ENCODE assay signal across 16 cellular contexts in genomic region chr18:45940724-45941123, GRCh38. TPM values are rescaled to one million over a fixed set of nuclear protein-coding genes. Genes with fewer than 3 reads are reported as not detected.
DNase-seq lines count a peak whose midpoint lies in the region; ATAC-seq, FAIRE-seq and TF ChIP-seq lines count a peak whose summit lies in the region.
"Had no signal": no experiment of that assay in that cellular context is flagged by ENCODE, and none has a peak within 500 bp of the region (broad histone marks: within the 10 kb centered on the region; RNA-seq: fewer than 3 reads in every experiment).

No MANE protein-coding gene starts in this region.

- H3K9me3 ChIP-seq in naive thymus-derived CD4-positive, alpha-beta T cell (ENCODE audit: control insufficient read depth in 2 of 3, low read length in 3 of 3), result no peaks in the 10 kb centered on the region
- H3K9me3 ChIP-seq: BLaER1 treated with 17β-estradiol and CSF1 and Interleukin-3, amounts not matched to agents 10 nM and 100 nM had no signal

- TF ChIP-seq POLR2A in lower leg skin (IDR thresholded peaks at IDR 0.05), result no peak

- no peak overlapping the region for H3K27ac ChIP-seq in naive thymus-derived CD4-positive, alpha-beta T cell (ENCODE audit: low read depth, low read length)
- H3K27ac ChIP-seq: 22Rv1; BLaER1 treated with 17β-estradiol and CSF1 and Interleukin-3, amounts not matched to agents 10 nM and 100 nM had no signal

- H3K27me3 ChIP-seq in bronchial epithelial cell (ENCODE audit: control insufficient read depth, insufficient read depth, low read length), result no peaks in the 10 kb centered on the region
- no peaks in the 10 kb centered on the region for H3K27me3 ChIP-seq in naive thymus-derived CD4-positive, alpha-beta T cell (ENCODE audit: control insufficient read depth in 2 of 2, insufficient read depth in 2 of 2, low read length in 2 of 2)
- H3K27me3 ChIP-seq: BLaER1 treated with 17β-estradiol and CSF1 and Interleukin-3, amounts not matched to agents 10 nM and 100 nM had no signal

- intact Hi-C loops in naive thymus-derived CD4-positive, alpha-beta T cell (cut with micrococcal nuclease), result no loop called here
- intact Hi-C loops in lower leg skin (cut with DNase I; ENCODE audit: low total_unique reads), result no loop called here

- H3K36me3 Mint-ChIP-seq in T-helper 1 cell treated with Interleukin-12 subunit alpha and Interleukin-12 subunit beta and Interleukin-4 antibody, amounts not matched to agents 30 μg/mL and 1 μg/mL, for 36 hours (ENCODE audit: low read depth), result peaks cover 55% of the 10 kb centered on the region
- peaks cover 37 to 64% (median 55%) of the 10 kb centered on the region in 5 donors for H3K36me3 Mint-ChIP-seq in naive thymus-derived CD4-positive, alpha-beta T cell

- peaks cover 13% of the 10 kb centered on the region for H3K36me3 ChIP-seq in bronchial epithelial cell (ENCODE audit: control insufficient read depth, insufficient read depth, low read length)
- H3K36me3 ChIP-seq in naive thymus-derived CD4-positive, alpha-beta T cell (ENCODE audit: control insufficient read depth in 2 of 3, insufficient read depth in 3 of 3, low read length in 3 of 3), result peaks cover 16 to 86% (median 36%) of the 10 kb centered on the region in 3 experiments

- no peak overlapping the region for H3K4me3 Mint-ChIP-seq in T-helper 1 cell treated with Interleukin-12 subunit alpha and Interleukin-12 subunit beta and Interleukin-4 antibody, amounts not matched to agents 30 μg/mL and 1 μg/mL, for 36 hours
- no peak overlapping the region for H3K4me3 Mint-ChIP-seq in naive thymus-derived CD4-positive, alpha-beta T cell

- WGBS in lower leg skin, 2 donors, result 89 to 92% methylated on average over 2 of the region's 2 CpGs

- ATAC-seq in HG03175 (IDR thresholded peaks at IDR 0.05; ENCODE audit: unreplicated experiment), result peak; percentile 43
- ATAC-seq in naive thymus-derived CD4-positive, alpha-beta T cell, result no peak

- peak overlapping the region; percentile 1 for H3K27ac Mint-ChIP-seq in T-helper 1 cell treated with Interleukin-12 subunit alpha and Interleukin-12 subunit beta and Interleukin-4 antibody, amounts not matched to agents 30 μg/mL and 1 μg/mL, for 36 hours
- peak overlapping the region in 1 of 9 donors; percentile 13 for H3K27ac Mint-ChIP-seq in naive thymus-derived CD4-positive, alpha-beta T cell

- H3K4me3 ChIP-seq in GM12865 (ENCODE audit: low read depth, low read length) (no peak overlapping the region), bronchial epithelial cell (ENCODE audit: low read depth, low read length) (no peak overlapping the region), lower leg skin (ENCODE audit: low read depth, poor library complexity, severe bottlenecking) (no peak overlapping the region)
- H3K4me3 ChIP-seq in naive thymus-derived CD4-positive, alpha-beta T cell (ENCODE audit: low read length), result no peak overlapping the region
- H3K4me3 ChIP-seq: BLaER1 treated with 17β-estradiol and CSF1 and Interleukin-3, amounts not matched to agents 10 nM and 100 nM had no signal

- no peak for TF ChIP-seq CTCF in GM12865 (IDR thresholded peaks at IDR 0.05; ENCODE audit: insufficient read depth, low read depth, low read length, missing control alignments)
- TF ChIP-seq CTCF in bronchial epithelial cell (IDR thresholded peaks at IDR 0.05; ENCODE audit: insufficient read depth, low read length, severe bottlenecking), result no peak
- no peak for TF ChIP-seq CTCF in lower leg skin (IDR thresholded peaks at IDR 0.05)

- H3K4me1 Mint-ChIP-seq in T-helper 1 cell treated with Interleukin-12 subunit alpha and Interleukin-12 subunit beta and Interleukin-4 antibody, amounts not matched to agents 30 μg/mL and 1 μg/mL, for 36 hours (ENCODE audit: low read depth), result peaks cover 21% of the 10 kb centered on the region
- peaks cover 5 to 26% (median 14%) of the 10 kb centered on the region in 7 donors for H3K4me1 Mint-ChIP-seq in naive thymus-derived CD4-positive, alpha-beta T cell

- H3K9me3 Mint-ChIP-seq in T-helper 1 cell treated with Interleukin-12 subunit alpha and Interleukin-12 subunit beta and Interleukin-4 antibody, amounts not matched to agents 30 μg/mL and 1 μg/mL, for 36 hours, result peaks cover 7% of the 10 kb centered on the region
- peaks cover 0 to 4% (median 0%) of the 10 kb centered on the region in 11 donors for H3K9me3 Mint-ChIP-seq in naive thymus-derived CD4-positive, alpha-beta T cell

- no peak for FAIRE-seq in bronchial epithelial cell (lab: Jason Lieb, UNC)
- FAIRE-seq: H1 had no signal

- DNase-seq in T-helper 1 cell (no peak), GM12865 (ENCODE audit: low read depth) (peak; percentile 46), bronchial epithelial cell (ENCODE audit: low read depth) (peak; percentile 25), lower leg skin (ENCODE audit: low spot score in 2 of 2) (no peak), dermis blood vessel endothelial cell (no peak)
- DNase-seq in naive thymus-derived CD4-positive, alpha-beta T cell, result no peak
- DNase-seq: NCI-H1436 treated with DMSO at 0.1 percent for 48 hours, NCI-H2081, NCI-H2227 treated with DMSO at 0.1 percent for 48 hours, NCI-H526, SIG-M5 had no signal

- peaks cover 0 to 11% of the 10 kb centered on the region in 2 donors for H3K4me1 ChIP-seq in naive thymus-derived CD4-positive, alpha-beta T cell (ENCODE audit: control insufficient read depth in 2 of 2, insufficient read depth in 2 of 2, low read length in 2 of 2)
- H3K4me1 ChIP-seq: BLaER1 treated with 17β-estradiol and CSF1 and Interleukin-3, amounts not matched to agents 10 nM and 100 nM had no signal

- POLR2A ChIA-PET in naive thymus-derived CD4-positive, alpha-beta T cell (lab: Charles Lee), result no interaction called here

- CTCF ChIA-PET in naive thymus-derived CD4-positive, alpha-beta T cell (lab: Charles Lee), result no interaction called here

- no peaks in the 10 kb centered on the region for H3K27me3 Mint-ChIP-seq in T-helper 1 cell treated with Interleukin-12 subunit alpha and Interleukin-12 subunit beta and Interleukin-4 antibody, amounts not matched to agents 30 μg/mL and 1 μg/mL, for 36 hours (ENCODE audit: low read depth)
- H3K27me3 Mint-ChIP-seq in naive thymus-derived CD4-positive, alpha-beta T cell, result no peaks in the 10 kb centered on the region

RNA-seq across cellular contexts. Expression of gene EPG5, which starts 26.4 kb away (rescaled TPM):
- 10.5 and 15.6 TPM in 2 replicates for total RNA-seq in bronchial epithelial cell
- total RNA-seq in naive thymus-derived CD4-positive, alpha-beta T cell, result 10 to 100 TPM; 26.0 to 54.8 (median 44.7) TPM
- 1 to 10 TPM; 6.3 to 6.4 TPM for polyA plus RNA-seq in naive thymus-derived CD4-positive, alpha-beta T cell
- 10 to 100 TPM; 22.5 to 44.0 (median 39.8) TPM for total RNA-seq in lower leg skin
- 19.2 and 23.3 TPM in 2 replicates for total RNA-seq in dermis blood vessel endothelial cell

Comparison
In these comparisons a context has a peak if more than half of its experiments do, and no peak if none do; other contexts are left out.
1. DNase-seq: peak in GM12865 (single experiment) and bronchial epithelial cell (single experiment); none in T-helper 1 cell (0 of 5), naive thymus-derived CD4-positive, alpha-beta T cell (0 of 9), lower leg skin (0 of 2) and dermis blood vessel endothelial cell (single experiment).